Comparison of ENCODE assay signal across 8 cellular contexts in the genomic region with DNA sequence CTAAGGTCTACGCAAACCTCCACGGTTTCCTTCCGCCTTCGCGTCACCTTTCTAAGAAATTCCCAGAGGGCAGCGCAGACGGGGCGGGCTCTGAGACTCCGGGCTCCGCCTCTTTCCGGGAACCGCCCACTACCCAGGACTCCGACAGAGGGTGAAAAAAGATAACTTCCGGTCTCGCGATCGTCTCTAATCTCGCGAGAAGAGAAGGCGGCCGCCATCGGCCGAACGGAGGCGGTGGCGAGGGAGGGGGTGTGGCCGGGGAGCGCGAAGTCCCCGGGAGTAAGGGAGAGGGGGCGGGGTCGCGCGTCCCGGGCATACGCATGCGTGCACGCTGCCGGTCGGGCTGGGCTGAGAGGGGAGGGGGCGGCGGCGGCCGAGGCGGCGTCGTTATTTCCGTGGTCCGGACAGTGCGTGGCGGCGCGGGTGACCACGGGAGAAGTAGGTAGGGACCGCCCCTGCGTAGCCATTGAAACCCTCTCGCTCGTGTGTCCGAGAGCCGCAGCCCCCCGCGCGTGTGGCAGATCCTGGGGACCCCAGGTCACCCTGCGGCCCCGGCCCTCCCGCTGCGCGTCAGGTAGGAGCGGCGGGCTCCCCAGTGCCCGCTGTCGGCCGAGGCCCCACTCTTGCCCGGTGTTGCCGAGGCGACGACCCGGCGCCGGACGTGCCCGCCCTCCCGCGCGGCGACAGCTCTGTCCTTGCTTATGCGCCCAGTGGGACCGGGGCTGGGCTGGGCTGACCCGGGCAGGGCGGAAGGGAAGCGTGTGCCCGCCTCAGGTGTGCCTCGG. TPM values are rescaled to one million over a fixed set of nuclear protein-coding genes. Genes with fewer than 3 reads are reported as not detected.
A peak's percentile ranks its signal among the peaks of the same experiment; 100 is the strongest.
DNase-seq lines count a peak whose midpoint lies in the region; ATAC-seq and TF ChIP-seq lines count a peak whose summit lies in the region.

A gene (plus strand): TSS at position 315 of the 785 bp plus-strand sequence. CDS start 1,014 bp downstream, outside the sequence.

- H3K4me1 ChIP-seq in RWPE2 (ENCODE audit: insufficient read depth, poor library complexity, severe bottlenecking) (peaks cover 14% of the 10 kb centered on the region), fibroblast of lung (ENCODE audit: control insufficient read depth, extremely low read depth, insufficient read depth, low read length) (peaks cover 4% of the 10 kb centered on the region)

- peak; percentile 91 for ATAC-seq in RWPE2 (ENCODE audit: low read depth)
- ATAC-seq in naive thymus-derived CD8-positive, alpha-beta T cell, result peak; percentile 85 to 89

- H3K9me3 Mint-ChIP-seq in activated T-helper 2 cell treated with anti-CD3 and anti-CD28 coated beads, Interferon-gamma antibody, Interleukin-2, Interleukin-4, amounts not matched to agents 10 μg/mL and 5 μg/mL and 100 μg/mL, durations not matched to agents 14 hours and 24 hours and 36 hours, result no peaks in the 10 kb centered on the region
- H3K9me3 Mint-ChIP-seq in naive thymus-derived CD8-positive, alpha-beta T cell, result no peaks in the 10 kb centered on the region

- H3K27me3 ChIP-seq in RWPE2 (ENCODE audit: insufficient read depth, poor library complexity, severe bottlenecking), result no peaks in the 10 kb centered on the region
- no peaks in the 10 kb centered on the region for H3K27me3 ChIP-seq in fibroblast of lung (ENCODE audit: control insufficient read depth, insufficient read depth, low read length)

- H2AFZ ChIP-seq in fibroblast of lung (ENCODE audit: low read length), result peak within 1 kb of the TSS; percentile 90

- H3K4me3 Mint-ChIP-seq in activated T-helper 2 cell treated with anti-CD3 and anti-CD28 coated beads, Interferon-gamma antibody, Interleukin-2, Interleukin-4, amounts not matched to agents 10 μg/mL and 5 μg/mL and 100 μg/mL, durations not matched to agents 14 hours and 24 hours and 36 hours (ENCODE audit: low read depth), result no peak within 1 kb of the TSS
- peak within 1 kb of the TSS in 9 of 10 donors; percentile 80 to 92 (median 89) for H3K4me3 Mint-ChIP-seq in naive thymus-derived CD8-positive, alpha-beta T cell

- POLR2A ChIA-PET in naive thymus-derived CD8-positive, alpha-beta T cell (lab: Charles Lee), result interaction anchor here (0.7 to 1.2 kb wide), 5 partner anchors 80 to 1960 kb away, joined by 3 to 5 read pairs (median 3); a partner anchor contains a TSS

- peak; percentile 98 for DNase-seq in Daoy (ENCODE audit: low read depth)
- DNase-seq in H4 (ENCODE audit: low spot score), result peak; percentile 95
- peak; percentile 98 for DNase-seq in LoVo (ENCODE audit: low spot score)
- DNase-seq in RWPE2 (ENCODE audit: low spot score), result peak; percentile 95
- peak; percentile 99 for DNase-seq in activated T-helper 2 cell treated with anti-CD3 and anti-CD28 coated beads, Interferon-gamma antibody, Interleukin-2, Interleukin-4, amounts not matched to agents 10 μg/mL and 5 μg/mL and 100 μg/mL, durations not matched to agents 14 hours and 24 hours and 36 hours (ENCODE audit: low spot score)
- DNase-seq in fibroblast of lung (ENCODE audit: low read depth in 2 of 2), result peak; percentile 96 to 97
- peak; percentile 97 to 99 (median 99) for DNase-seq in naive thymus-derived CD8-positive, alpha-beta T cell
- peak; percentile 96 to 99 (median 99) for DNase-seq in stimulated activated naive CD4-positive, alpha-beta T cell (lab: John Stamatoyannopoulos, UW)

- H3K36me3 ChIP-seq in RWPE2 (ENCODE audit: low read depth) (peaks cover 41% of the 10 kb centered on the region), fibroblast of lung (ENCODE audit: control insufficient read depth, insufficient read depth, low read length) (peaks cover 2% of the 10 kb centered on the region)

- H3K36me3 Mint-ChIP-seq in activated T-helper 2 cell treated with anti-CD3 and anti-CD28 coated beads, Interferon-gamma antibody, Interleukin-2, Interleukin-4, amounts not matched to agents 10 μg/mL and 5 μg/mL and 100 μg/mL, durations not matched to agents 14 hours and 24 hours and 36 hours (ENCODE audit: low read depth), result no peaks in the 10 kb centered on the region
- peaks cover 0 to 13% (median 6%) of the 10 kb centered on the region in 3 donors for H3K36me3 Mint-ChIP-seq in naive thymus-derived CD8-positive, alpha-beta T cell

- H3K4me3 ChIP-seq in RWPE2 (ENCODE audit: severe bottlenecking) (peak within 1 kb of the TSS; percentile 80), fibroblast of lung (replicated peaks in 1 of 4; ENCODE audit: control extremely low read depth in 1 of 4, insufficient read depth in 1 of 4, low read depth in 3 of 4, low read length in 4 of 4) (peak within 1 kb of the TSS; percentile 85 to 97 (median 94))

- peak within 1 kb of the TSS; percentile 97 for H3K9ac ChIP-seq in fibroblast of lung (ENCODE audit: insufficient read depth, low read length)

- intact Hi-C loops in activated T-helper 2 cell treated with anti-CD3 and anti-CD28 coated beads, Interferon-gamma antibody, Interleukin-2, Interleukin-4, amounts not matched to agents 10 μg/mL and 5 μg/mL and 100 μg/mL, durations not matched to agents 14 hours and 24 hours and 36 hours (cut with micrococcal nuclease), result loop anchor here (1.0 to 10.0 kb wide), 6 partner anchors 136 to 1959 kb away; a partner anchor contains a TSS

- peak within 1 kb of the TSS; percentile 93 for H3K27ac Mint-ChIP-seq in activated T-helper 2 cell treated with anti-CD3 and anti-CD28 coated beads, Interferon-gamma antibody, Interleukin-2, Interleukin-4, amounts not matched to agents 10 μg/mL and 5 μg/mL and 100 μg/mL, durations not matched to agents 14 hours and 24 hours and 36 hours
- H3K27ac Mint-ChIP-seq in naive thymus-derived CD8-positive, alpha-beta T cell, result peak within 1 kb of the TSS in 9 of 10 donors; percentile 91 to 99 (median 97)

- H3K9me3 ChIP-seq in RWPE2 (ENCODE audit: severe bottlenecking), result no peaks in the 10 kb centered on the region
- no peaks in the 10 kb centered on the region for H3K9me3 ChIP-seq in fibroblast of lung (ENCODE audit: control insufficient read depth, insufficient read depth, low read depth, low read length)

- peak within 1 kb of the TSS; percentile 67 for H3K27ac ChIP-seq in RWPE2 (ENCODE audit: poor library complexity, severe bottlenecking)
- peak within 1 kb of the TSS; percentile 84 for H3K27ac ChIP-seq in fibroblast of lung (ENCODE audit: insufficient read depth, low read length)

- peaks cover 7% of the 10 kb centered on the region for H3K4me1 Mint-ChIP-seq in activated T-helper 2 cell treated with anti-CD3 and anti-CD28 coated beads, Interferon-gamma antibody, Interleukin-2, Interleukin-4, amounts not matched to agents 10 μg/mL and 5 μg/mL and 100 μg/mL, durations not matched to agents 14 hours and 24 hours and 36 hours (ENCODE audit: low read depth)
- H3K4me1 Mint-ChIP-seq in naive thymus-derived CD8-positive, alpha-beta T cell, result peaks cover 7 to 15% (median 8%) of the 10 kb centered on the region in 4 donors

- no peak for TF ChIP-seq CTCF in RWPE2 (IDR thresholded peaks at IDR 0.05; ENCODE audit: poor library complexity, severe bottlenecking)
- no peak for TF ChIP-seq CTCF in fibroblast of lung (conservative IDR thresholded peaks at IDR 0.05 in 1 of 2, IDR thresholded peaks at IDR 0.05 in 1 of 2; ENCODE audit: low read depth in 1 of 2, low read length in 2 of 2)

- peaks cover 42% of the 10 kb centered on the region for H3K79me2 ChIP-seq in fibroblast of lung (ENCODE audit: control insufficient read depth, insufficient read depth, low read length)

- H3K4me2 ChIP-seq in fibroblast of lung (ENCODE audit: extremely low read depth, insufficient read depth, low read length), result peak within 1 kb of the TSS; percentile 76

- no peaks in the 10 kb centered on the region for H4K20me1 ChIP-seq in fibroblast of lung (ENCODE audit: control insufficient read depth, extremely low read depth, insufficient read depth, low read length)

- no peaks in the 10 kb centered on the region for H3K27me3 Mint-ChIP-seq in activated T-helper 2 cell treated with anti-CD3 and anti-CD28 coated beads, Interferon-gamma antibody, Interleukin-2, Interleukin-4, amounts not matched to agents 10 μg/mL and 5 μg/mL and 100 μg/mL, durations not matched to agents 14 hours and 24 hours and 36 hours (ENCODE audit: low read depth)
- H3K27me3 Mint-ChIP-seq in naive thymus-derived CD8-positive, alpha-beta T cell, result no peaks in the 10 kb centered on the region

RNA-seq across cellular contexts. Expression of the gene that starts here (rescaled TPM):
- 28.2 and 30.9 TPM in 2 replicates for total RNA-seq in Daoy (2014; rRNA removed; shearing (Covaris generic))
- 18.5 and 20.8 TPM in 2 replicates for total RNA-seq in H4 (2014; rRNA removed; shearing (Covaris generic))
- 31.3 and 33.6 TPM in 2 replicates for total RNA-seq in activated T-helper 2 cell treated with anti-CD3 and anti-CD28 coated beads, Interferon-gamma antibody, Interleukin-2, Interleukin-4, amounts not matched to agents 10 μg/mL and 5 μg/mL and 100 μg/mL, durations not matched to agents 14 hours and 24 hours and 36 hours
- 13.4 and 20.5 TPM in 2 replicates for total RNA-seq in fibroblast of lung
- 20.3 and 23.5 TPM in 2 replicates for polyA plus RNA-seq in fibroblast of lung
- 14.3 and 15.7 TPM in 2 replicates for polyA plus RNA-seq in fibroblast of lung (2012)
- 4.2 and 6.7 TPM in 2 replicates for polyA minus RNA-seq in fibroblast of lung (ENCODE audit: low replicate concordance)
- total RNA-seq in naive thymus-derived CD8-positive, alpha-beta T cell, result 10 to 100 TPM; 29.5 to 32.3 TPM
- 10 to 100 TPM; 15.0 to 16.3 (median 15.6) TPM for polyA plus RNA-seq in naive thymus-derived CD8-positive, alpha-beta T cell

Comparison
In these comparisons a context has a peak if more than half of its experiments do, and no peak if none do; other contexts are left out.
1. Peak in every context shown above with its lines: DNase-seq, ATAC-seq, H3K4me3 ChIP-seq and H3K27ac ChIP-seq.